ENCODE assay signal across 1 cellular context in the genomic region with DNA sequence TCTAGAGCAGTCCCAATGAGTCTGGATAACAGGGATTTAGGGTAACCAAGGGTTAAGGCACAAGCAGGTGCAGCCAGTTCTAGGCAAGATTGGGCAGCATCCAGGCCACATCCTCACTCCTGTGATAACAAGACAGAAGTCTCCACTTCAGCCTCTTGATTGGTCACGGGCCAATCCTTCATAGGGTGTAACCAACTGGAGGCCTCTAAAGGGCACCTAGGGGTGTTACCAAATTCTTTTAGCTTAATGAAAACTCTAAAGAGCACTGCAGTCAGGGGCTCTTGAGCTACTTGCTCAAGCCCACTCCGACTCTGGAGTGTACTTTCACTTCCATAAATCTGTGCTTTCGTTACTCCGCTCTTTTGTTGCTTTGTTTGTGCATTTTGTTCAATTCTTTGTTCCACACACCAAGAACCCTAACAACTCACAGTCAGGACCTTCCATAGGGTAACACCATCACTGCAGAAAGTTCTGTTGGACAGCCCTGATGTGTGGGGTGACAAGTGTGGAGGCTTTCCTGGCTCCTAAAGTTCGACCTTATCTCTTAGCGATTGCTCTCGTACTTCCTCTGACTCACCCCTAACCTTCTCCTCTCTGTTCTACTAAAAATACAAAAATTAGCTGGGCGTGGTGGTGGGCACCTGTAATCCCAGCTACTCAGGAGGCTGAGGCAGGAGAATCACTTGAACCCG.
TF ChIP-seq lines count a peak whose summit lies in the region.

No MANE protein-coding gene starts in this region.

TF ChIP-seq in HepG2, 621 proteins besides CTCF, POLR2A, EP300 and RAD21:
- TF ChIP-seq ZNF670 (CRISPR knock-in tag; IDR thresholded peaks at IDR 0.05; ENCODE audit: borderline replicate concordance) (no peak), ZNF20 (CRISPR knock-in tag; IDR thresholded peaks at IDR 0.05) (peak; percentile 85; the same call in 1 of the 2 replicates), ZNF546 (CRISPR knock-in tag; conservative IDR thresholded peaks at IDR 0.05) (no peak)
